Comparison of ENCODE assay signal across 20 cellular contexts in the genomic region with DNA sequence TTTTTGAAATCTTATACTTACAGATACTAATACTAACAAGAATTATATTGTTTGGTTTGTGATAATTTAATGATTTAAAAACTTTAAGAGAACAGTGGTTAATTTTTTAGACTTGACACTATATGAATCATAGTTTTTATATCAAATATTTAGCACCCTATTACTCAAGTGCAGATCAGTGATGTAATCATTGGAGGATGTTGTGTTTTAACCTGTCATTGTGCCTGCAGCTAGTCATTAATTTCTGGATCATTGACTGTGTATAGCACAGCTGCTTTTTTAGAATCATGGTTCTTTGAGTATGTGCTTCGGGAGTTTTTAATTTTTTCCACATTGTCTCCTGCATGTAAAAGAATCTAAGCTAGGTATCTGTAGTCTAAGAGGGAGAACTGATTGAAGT. TPM values are rescaled to one million over a fixed set of nuclear protein-coding genes. Genes with fewer than 3 reads are reported as not detected.
DNase-seq lines count a peak whose midpoint lies in the region; ATAC-seq and TF ChIP-seq lines count a peak whose summit lies in the region.
"Had no signal": no experiment of that assay in that cellular context is flagged by ENCODE, and none has a peak within 500 bp of the region (broad histone marks: within the 10 kb centered on the region; RNA-seq: fewer than 3 reads in every experiment).

No MANE protein-coding gene starts in this region.

- no peaks in the 10 kb centered on the region for H3K4me1 ChIP-seq in SJCRH30
- no peaks in the 10 kb centered on the region for H3K4me1 ChIP-seq in ascending aorta
- no peaks in the 10 kb centered on the region for H3K4me1 ChIP-seq in psoas muscle
- H3K4me1 ChIP-seq: left lung, tibial nerve had no signal

- peak overlapping the region; percentile 85 for H3K27ac Mint-ChIP-seq in activated naive CD4-positive, alpha-beta T cell treated with anti-CD3 and anti-CD28 coated beads, Interleukin-2, amount 50 U/mL, for 24 hours
- no peak overlapping the region for H3K27ac Mint-ChIP-seq in activated naive CD4-positive, alpha-beta T cell treated with anti-CD3 and anti-CD28 coated beads, Interleukin-2, amount 50 U/mL, for 72 hours
- no peak overlapping the region for H3K27ac Mint-ChIP-seq in stimulated activated effector memory CD8-positive, alpha-beta T cell treated with anti-CD3 and anti-CD28 coated beads, Interleukin-12 subunit alpha, Interleukin-12 subunit beta, amount 100 ng/mL, for 72 hours
- H3K27ac Mint-ChIP-seq: CD8-positive, alpha-beta T cell; H9; natural killer cell treated with Interleukin-12 subunit alpha and Interleukin-12 subunit beta and Interleukin-15 and Interleukin-18, amount 100 ng/mL, for 72 hours had no signal

- peaks cover 22% of the 10 kb centered on the region for H3K4me1 Mint-ChIP-seq in activated naive CD4-positive, alpha-beta T cell treated with anti-CD3 and anti-CD28 coated beads, Interleukin-2, amount 50 U/mL, for 24 hours
- no peaks in the 10 kb centered on the region for H3K4me1 Mint-ChIP-seq in stimulated activated effector memory CD8-positive, alpha-beta T cell treated with anti-CD3 and anti-CD28 coated beads, Interleukin-12 subunit alpha, Interleukin-12 subunit beta, amount 100 ng/mL, for 72 hours
- H3K4me1 Mint-ChIP-seq: H9 had no signal

- WGBS in psoas muscle, 3 donors, result 91 to 93% (median 91%) methylated on average over 1 of the region's 1 CpG

- no peak overlapping the region for H3K4me3 Mint-ChIP-seq in activated naive CD4-positive, alpha-beta T cell treated with anti-CD3 and anti-CD28 coated beads, Interleukin-2, amount 50 U/mL, for 24 hours
- no peak overlapping the region for H3K4me3 Mint-ChIP-seq in stimulated activated effector memory CD8-positive, alpha-beta T cell treated with anti-CD3 and anti-CD28 coated beads, Interleukin-12 subunit alpha, Interleukin-12 subunit beta, amount 100 ng/mL, for 72 hours
- H3K4me3 Mint-ChIP-seq: CD8-positive, alpha-beta T cell; H9; natural killer cell treated with Interleukin-12 subunit alpha and Interleukin-12 subunit beta and Interleukin-15 and Interleukin-18, amount 100 ng/mL, for 72 hours had no signal

- ATAC-seq in activated naive CD4-positive, alpha-beta T cell treated with anti-CD3 and anti-CD28 coated beads, Interleukin-2, amount 50 U/mL, for 72 hours, result no peak
- peak; percentile 43 for ATAC-seq in stimulated activated effector memory CD8-positive, alpha-beta T cell treated with anti-CD3 and anti-CD28 coated beads, Interleukin-12 subunit alpha, Interleukin-12 subunit beta, amount 100 ng/mL, for 72 hours
- no peak for ATAC-seq in psoas muscle
- ATAC-seq: CD8-positive, alpha-beta T cell; left lung; natural killer cell treated with Interleukin-12 subunit alpha and Interleukin-12 subunit beta and Interleukin-15 and Interleukin-18, amount 100 ng/mL, for 72 hours; stimulated activated naive CD8-positive, alpha-beta T cell treated with anti-CD3 and anti-CD28 coated beads, Interleukin-15, Interleukin-2, amounts not matched to agents 100 U/mL and 50 U/mL, for 24 hours had no signal

- TF ChIP-seq CTCF in ascending aorta (IDR thresholded peaks at IDR 0.05) (no peak), psoas muscle (IDR thresholded peaks at IDR 0.05) (no peak)

- no peaks in the 10 kb centered on the region for H3K27me3 Mint-ChIP-seq in activated naive CD4-positive, alpha-beta T cell treated with anti-CD3 and anti-CD28 coated beads, Interleukin-2, amount 50 U/mL, for 24 hours
- H3K27me3 Mint-ChIP-seq: natural killer cell treated with Interleukin-12 subunit alpha and Interleukin-12 subunit beta and Interleukin-15 and Interleukin-18, amount 100 ng/mL, for 72 hours had no signal

- intact Hi-C loops in ascending aorta (cut with DNase I) (no loop called here), psoas muscle (cut with DNase I) (no loop called here)

- H3K36me3 ChIP-seq in SJCRH30 (peaks cover 11% of the 10 kb centered on the region), ascending aorta (peaks cover 25 to 30% of the 10 kb centered on the region in 2 donors), psoas muscle (ENCODE audit: insufficient read depth in 1 of 2, low read depth in 1 of 2) (peaks cover 0 to 63% of the 10 kb centered on the region in 2 donors)

- no peak for DNase-seq in activated naive CD4-positive, alpha-beta T cell treated with anti-CD3 and anti-CD28 coated beads, Interleukin-2, amount 50 U/mL, for 72 hours (ENCODE audit: low spot score in 2 of 2)
- DNase-seq in LHCN-M2 (ENCODE audit: low read depth), result peak; percentile 19
- DNase-seq in epithelial cell of prostate (ENCODE audit: low read depth, low spot score), result peak; percentile 37
- DNase-seq in stimulated activated effector memory CD8-positive, alpha-beta T cell treated with anti-CD3 and anti-CD28 coated beads, Interleukin-12 subunit alpha, Interleukin-12 subunit beta, amount 100 ng/mL, for 72 hours (ENCODE audit: low spot score in 2 of 2), result no peak
- DNase-seq in SJCRH30, result no peak
- DNase-seq in ascending aorta (ENCODE audit: low spot score in 2 of 2), result no peak
- DNase-seq in psoas muscle, result no peak
- DNase-seq: activated CD4-positive, alpha-beta T cell treated with anti-CD3 and anti-CD28 coated beads, Interleukin-2, amount 50 U/mL, for 1 hour; CD8-positive, alpha-beta T cell; effector CD4-positive, alpha-beta T cell; H9; left lung; midbrain; NCI-H1105; NCI-H524 treated with DMSO at 0.1 percent for 48 hours; stimulated activated naive CD8-positive, alpha-beta T cell treated with anti-CD3 and anti-CD28 coated beads, Interleukin-15, Interleukin-2, amounts not matched to agents 100 U/mL and 50 U/mL, for 24 hours; T-helper 1 cell had no signal

- peak overlapping the region; percentile 22 for H3K27ac ChIP-seq in epithelial cell of prostate
- H3K27ac ChIP-seq in SJCRH30, result no peak overlapping the region
- no peak overlapping the region for H3K27ac ChIP-seq in ascending aorta
- no peak overlapping the region for H3K27ac ChIP-seq in psoas muscle
- H3K27ac ChIP-seq: left lung, tibial nerve had no signal

- no peaks in the 10 kb centered on the region for H3K9me3 ChIP-seq in SJCRH30 (replicated peaks)
- H3K9me3 ChIP-seq in ascending aorta, result no peaks in the 10 kb centered on the region
- no peaks in the 10 kb centered on the region for H3K9me3 ChIP-seq in psoas muscle
- H3K9me3 ChIP-seq: left lung, tibial nerve had no signal

- H3K27me3 ChIP-seq in SJCRH30 (no peaks in the 10 kb centered on the region), ascending aorta (no peaks in the 10 kb centered on the region), psoas muscle (ENCODE audit: insufficient read depth in 3 of 3, low read length in 2 of 3) (no peaks in the 10 kb centered on the region)
- H3K27me3 ChIP-seq: left lung, tibial nerve had no signal

- H3K4me3 ChIP-seq in SJCRH30 (no peak overlapping the region), ascending aorta (no peak overlapping the region), psoas muscle (no peak overlapping the region)
- H3K4me3 ChIP-seq: left lung, tibial nerve had no signal

- H3K9me3 Mint-ChIP-seq in activated naive CD4-positive, alpha-beta T cell treated with anti-CD3 and anti-CD28 coated beads, Interleukin-2, amount 50 U/mL, for 24 hours, result no peaks in the 10 kb centered on the region
- no peaks in the 10 kb centered on the region for H3K9me3 Mint-ChIP-seq in activated naive CD4-positive, alpha-beta T cell treated with anti-CD3 and anti-CD28 coated beads, Interleukin-2, amount 50 U/mL, for 72 hours
- no peaks in the 10 kb centered on the region for H3K9me3 Mint-ChIP-seq in stimulated activated effector memory CD8-positive, alpha-beta T cell treated with anti-CD3 and anti-CD28 coated beads, Interleukin-12 subunit alpha, Interleukin-12 subunit beta, amount 100 ng/mL, for 72 hours
- H3K9me3 Mint-ChIP-seq: CD8-positive, alpha-beta T cell; H9; natural killer cell treated with Interleukin-12 subunit alpha and Interleukin-12 subunit beta and Interleukin-15 and Interleukin-18, amount 100 ng/mL, for 72 hours had no signal

- H3K36me3 Mint-ChIP-seq in activated naive CD4-positive, alpha-beta T cell treated with anti-CD3 and anti-CD28 coated beads, Interleukin-2, amount 50 U/mL, for 24 hours, result peaks cover 5% of the 10 kb centered on the region
- peaks cover 0 to 6% of the 10 kb centered on the region in 2 donors for H3K36me3 Mint-ChIP-seq in activated naive CD4-positive, alpha-beta T cell treated with anti-CD3 and anti-CD28 coated beads, Interleukin-2, amount 50 U/mL, for 72 hours
- H3K36me3 Mint-ChIP-seq in stimulated activated effector memory CD8-positive, alpha-beta T cell treated with anti-CD3 and anti-CD28 coated beads, Interleukin-12 subunit alpha, Interleukin-12 subunit beta, amount 100 ng/mL, for 72 hours, result peaks cover 81% of the 10 kb centered on the region

RNA-seq across cellular contexts. Expression of a gene that starts 17.3 kb away (rescaled TPM):
- total RNA-seq in activated naive CD4-positive, alpha-beta T cell treated with anti-CD3 and anti-CD28 coated beads, Interleukin-2, amount 50 U/mL, for 72 hours, result 10 to 100 TPM; 27.3 to 30.4 TPM
- total RNA-seq in LHCN-M2 (2014; rRNA removed) (6.1 and 8.2 TPM in 2 replicates), ascending aorta (18.2 TPM), psoas muscle (10 to 100 TPM in 1 of 4 donors, 1 to 10 TPM in 3; 7.1 to 11.0 (median 8.3) TPM)
- polyA plus RNA-seq in LHCN-M2 (2012), result 3.0 TPM
- total RNA-seq in SJCRH30 (2014; rRNA removed; shearing (Covaris generic)), result 11.0 and 12.7 TPM in 2 replicates
- polyA plus RNA-seq in psoas muscle, result 1 to 10 TPM; 1.7 to 8.1 (median 3.0) TPM

Comparison
In these comparisons a context has a peak if more than half of its experiments do, and no peak if none do; other contexts are left out.
1. DNase-seq: peak in LHCN-M2 (single experiment) and epithelial cell of prostate (single experiment); none in activated naive CD4-positive, alpha-beta T cell treated with anti-CD3 and anti-CD28 coated beads, Interleukin-2, amount 50 U/mL, for 72 hours (0 of 2), stimulated activated effector memory CD8-positive, alpha-beta T cell treated with anti-CD3 and anti-CD28 coated beads, Interleukin-12 subunit alpha, Interleukin-12 subunit beta, amount 100 ng/mL, for 72 hours (0 of 2), SJCRH30 (0 of 2), ascending aorta (0 of 2) and psoas muscle (0 of 2).